1 cellular context compared by ENCODE assay signal in genomic region chr6:72500669-72501068, GRCh38.
TF ChIP-seq lines count a peak whose summit lies in the region.

No MANE protein-coding gene starts in this region.

TF ChIP-seq in K562, 482 proteins besides CTCF, POLR2A, EP300 and RAD21 (continued from another document):
- TF ChIP-seq ZNF512 (tag; IDR thresholded peaks at IDR 0.05), result 0 out of 2 replicates have a peak, but pooled peaks have one; percentile 5
